Comparison of ENCODE assay signal across 10 cellular contexts in the genomic region with DNA sequence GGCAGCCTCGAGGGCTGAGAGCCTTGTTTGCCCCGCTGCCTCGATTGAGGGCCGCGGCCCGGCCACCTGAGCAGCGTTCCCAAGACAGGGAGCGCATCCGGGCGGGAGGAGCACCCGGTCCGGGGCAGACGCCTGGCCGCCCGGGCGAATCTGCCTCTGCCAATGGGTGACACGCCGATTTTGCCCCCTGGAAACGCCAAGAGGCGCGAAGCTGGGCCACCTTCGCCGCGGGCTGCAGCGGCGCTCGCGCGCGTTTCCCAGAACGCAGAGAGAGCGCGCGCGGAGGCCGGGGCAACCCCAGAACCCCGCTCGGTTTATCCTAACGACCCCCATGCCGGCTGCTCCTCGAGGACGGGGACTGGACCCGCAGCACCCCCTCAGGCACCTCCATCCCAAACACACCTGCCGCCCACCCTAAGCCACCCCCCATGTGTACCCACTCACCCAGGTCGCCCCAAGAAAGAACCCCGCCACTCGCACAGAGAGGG. TPM values are rescaled to one million over a fixed set of nuclear protein-coding genes. Genes with fewer than 3 reads are reported as not detected.
DNase-seq lines count a peak whose midpoint lies in the region; ATAC-seq and TF ChIP-seq lines count a peak whose summit lies in the region.
"Had no signal": no experiment of that assay in that cellular context is flagged by ENCODE, and none has a peak within 500 bp of the region (broad histone marks: within the 10 kb centered on the region; RNA-seq: fewer than 3 reads in every experiment).

No MANE protein-coding gene starts in this region.

- no peak for ATAC-seq in esophagus mucosa

- no peaks in the 10 kb centered on the region for H3K9me3 Mint-ChIP-seq in glutamatergic neuron (ENCODE audit: unreplicated experiment)

- H3K4me1 Mint-ChIP-seq in glutamatergic neuron (ENCODE audit: low read depth, unreplicated experiment) = peaks cover 1% of the 10 kb centered on the region

- no peak for TF ChIP-seq CTCF in glutamatergic neuron (IDR thresholded peaks at IDR 0.05; ENCODE audit: partially characterized antibody, unreplicated experiment)

- no peak overlapping the region for H3K27ac Mint-ChIP-seq in glutamatergic neuron (ENCODE audit: unreplicated experiment)

- no peaks in the 10 kb centered on the region for H3K36me3 Mint-ChIP-seq in glutamatergic neuron (ENCODE audit: unreplicated experiment)

- peak; percentile 73 for DNase-seq in H7
- peak; percentile 15 for DNase-seq in SK-N-DZ (ENCODE audit: low spot score)
- peak; percentile 20 for DNase-seq in glutamatergic neuron
- DNase-seq in skeletal muscle cell (ENCODE audit: low read depth) = no peak
- no peak for DNase-seq in HuH-7.5 (ENCODE audit: low spot score)
- DNase-seq in kidney tubule cell (ENCODE audit: low spot score) = no peak
- DNase-seq: activated CD4-positive, alpha-beta T cell treated with anti-CD3 and anti-CD28 coated beads, Interleukin-2, amount 50 U/mL, for 4 hours; NCI-H510A; right lobe of liver had no signal

- peak overlapping the region; percentile 80 for H3K4me3 Mint-ChIP-seq in glutamatergic neuron (ENCODE audit: unreplicated experiment)

- peaks cover 19% of the 10 kb centered on the region for H3K27me3 ChIP-seq in H7 (ENCODE audit: control insufficient read depth, insufficient read depth, low read length)

- H3K36me3 ChIP-seq in H7 (replicated peaks; ENCODE audit: control insufficient read depth, insufficient read depth, low read length) = no peaks in the 10 kb centered on the region
- H3K36me3 ChIP-seq: right lobe of liver had no signal

- H3K4me3 ChIP-seq in H7 (ENCODE audit: insufficient read depth, low read depth, low read length) (peak overlapping the region; percentile 33), skeletal muscle cell (ENCODE audit: low read depth, low read length) (peak overlapping the region; percentile 37)

- peaks cover 1% of the 10 kb centered on the region for H3K27me3 Mint-ChIP-seq in glutamatergic neuron (ENCODE audit: unreplicated experiment)

RNA-seq across cellular contexts. Expression of gene MAP7D2, which starts 0.6 kb away (rescaled TPM):
- total RNA-seq in H7 (2014; rRNA removed; shearing (Covaris generic)) = 0.07 and 0.45 TPM in 2 replicates
- 0.28 and 0.61 TPM in 2 replicates for polyA plus RNA-seq in SK-N-DZ (2014; cell fraction: cytosol; rRNA removed)
- polyA plus RNA-seq in SK-N-DZ (2014; cell fraction: nucleus; rRNA removed) = 0.76 and 1.5 TPM in 2 replicates
- total RNA-seq in glutamatergic neuron (ENCODE audit: unreplicated experiment) = 3.0 TPM
- total RNA-seq in esophagus mucosa = 0.56 TPM

RNA-seq across cellular contexts. Expression of gene EIF1AX, which starts 25.5 kb away (rescaled TPM):
- total RNA-seq in H7 (2014; rRNA removed; shearing (Covaris generic)) = 52.4 and 58.7 TPM in 2 replicates
- 70.8 and 77.8 TPM in 2 replicates for polyA plus RNA-seq in SK-N-DZ (2014; cell fraction: cytosol; rRNA removed)
- polyA plus RNA-seq in SK-N-DZ (2014; cell fraction: nucleus; rRNA removed) = 39.4 and 46.4 TPM in 2 replicates
- total RNA-seq in glutamatergic neuron (ENCODE audit: unreplicated experiment) (107 TPM), esophagus mucosa (81.6 TPM)

Comparison
In these comparisons a context has a peak if more than half of its experiments do, and no peak if none do; other contexts are left out.
1. DNase-seq: peak in H7 (single experiment), SK-N-DZ (single experiment) and glutamatergic neuron (single experiment); none in skeletal muscle cell (single experiment), HuH-7.5 (single experiment) and kidney tubule cell (single experiment).